ENCODE assay signal across 12 cellular contexts in the genomic region with DNA sequence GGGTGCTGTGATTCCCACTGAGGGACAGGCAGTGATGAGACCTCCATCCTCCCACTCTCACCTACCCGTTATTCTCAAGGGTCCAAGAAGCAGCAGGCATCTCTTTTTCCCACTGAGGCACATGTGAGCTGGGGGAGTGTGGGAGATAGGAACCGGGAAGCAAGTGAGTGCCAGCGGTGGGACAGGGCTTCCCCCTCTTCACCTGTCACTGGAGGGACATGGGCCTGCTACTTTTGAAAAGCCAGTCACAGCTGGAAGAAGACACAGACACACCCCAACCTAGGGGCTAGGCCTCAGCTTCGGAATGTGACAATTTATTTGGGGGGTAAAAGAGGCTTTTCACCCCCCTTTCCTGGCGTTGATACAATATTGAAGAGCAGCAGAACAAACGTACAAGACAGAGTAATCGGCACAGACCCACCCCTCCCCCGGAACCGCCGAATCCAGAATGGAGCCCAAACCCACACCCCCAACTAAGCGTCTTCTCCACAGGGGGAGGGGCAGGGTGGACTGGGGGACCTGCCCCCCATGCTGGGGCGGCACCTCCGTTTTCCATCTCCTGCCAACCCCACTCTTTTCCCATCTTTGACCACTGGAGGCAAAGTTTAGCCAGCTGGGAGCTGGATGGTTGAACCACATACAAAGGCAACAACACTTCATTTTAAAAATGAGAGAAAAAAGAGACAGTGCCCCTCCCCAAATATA. TPM values are rescaled to one million over a fixed set of nuclear protein-coding genes. Genes with fewer than 3 reads are reported as not detected.
A peak's percentile ranks its signal among the peaks of the same experiment; 100 is the strongest.
DNase-seq lines count a peak whose midpoint lies in the region; ATAC-seq, FAIRE-seq and TF ChIP-seq lines count a peak whose summit lies in the region.
"Had no signal": no experiment of that assay in that cellular context is flagged by ENCODE, and none has a peak within 500 bp of the region (broad histone marks: within the 10 kb centered on the region; RNA-seq: fewer than 3 reads in every experiment).

No MANE protein-coding gene starts in this region.

- H3K27ac Mint-ChIP-seq in activated naive CD4-positive, alpha-beta T cell treated with anti-CD3 and anti-CD28 coated beads for 36 hours: no peak overlapping the region
- H3K27ac Mint-ChIP-seq: activated naive CD8-positive, alpha-beta T cell treated with anti-CD3 and anti-CD28 coated beads, Interleukin-2, amount 10 ng/mL, durations not matched to agents 7 days and 5 days had no signal

- H3K9ac ChIP-seq in BLaER1 treated with 17β-estradiol and CSF1 and Interleukin-3, amounts not matched to agents 10 nM and 100 nM: no peak overlapping the region

- FAIRE-seq in A204.1 (lab: Jason Lieb, UNC): peak; percentile 80
- FAIRE-seq: RCC 7860 had no signal

- H4K20me1 ChIP-seq in BLaER1 treated with 17β-estradiol and CSF1 and Interleukin-3, amounts not matched to agents 10 nM and 100 nM: peaks cover 58 to 72% (median 61%) of the 10 kb centered on the region in 11 experiments

- no peaks in the 10 kb centered on the region for H3K36me3 Mint-ChIP-seq in activated naive CD4-positive, alpha-beta T cell treated with anti-CD3 and anti-CD28 coated beads for 36 hours (ENCODE audit: low read depth)
- H3K36me3 Mint-ChIP-seq: activated naive CD8-positive, alpha-beta T cell treated with anti-CD3 and anti-CD28 coated beads, Interleukin-2, amount 10 ng/mL, durations not matched to agents 7 days and 5 days had no signal

- H3K4me1 Mint-ChIP-seq in activated naive CD4-positive, alpha-beta T cell treated with anti-CD3 and anti-CD28 coated beads for 36 hours (ENCODE audit: low read depth): peaks cover 4% of the 10 kb centered on the region

- no peak for ATAC-seq in GM19463 (IDR thresholded peaks at IDR 0.05; ENCODE audit: unreplicated experiment)
- no peak for ATAC-seq in left colon
- ATAC-seq in GM19397 (IDR thresholded peaks at IDR 0.05; ENCODE audit: unreplicated experiment): no peak

- peaks cover 20 to 35% (median 28%) of the 10 kb centered on the region in 11 experiments; a peak in 21 of 22 replicates for H3K36me3 ChIP-seq in BLaER1 treated with 17β-estradiol and CSF1 and Interleukin-3, amounts not matched to agents 10 nM and 100 nM

- H3K27me3 Mint-ChIP-seq in activated naive CD4-positive, alpha-beta T cell treated with anti-CD3 and anti-CD28 coated beads for 36 hours (ENCODE audit: low read depth): no peaks in the 10 kb centered on the region
- H3K27me3 Mint-ChIP-seq: activated naive CD8-positive, alpha-beta T cell treated with anti-CD3 and anti-CD28 coated beads, Interleukin-2, amount 10 ng/mL, durations not matched to agents 7 days and 5 days had no signal

- H3K9me3 Mint-ChIP-seq in activated naive CD4-positive, alpha-beta T cell treated with anti-CD3 and anti-CD28 coated beads for 36 hours: no peaks in the 10 kb centered on the region
- H3K9me3 Mint-ChIP-seq: activated naive CD8-positive, alpha-beta T cell treated with anti-CD3 and anti-CD28 coated beads, Interleukin-2, amount 10 ng/mL, durations not matched to agents 7 days and 5 days had no signal

- peak; percentile 25 for DNase-seq in fibroblast of mammary gland (ENCODE audit: low read depth)
- no peak for DNase-seq in activated naive CD4-positive, alpha-beta T cell treated with anti-CD3 and anti-CD28 coated beads for 36 hours
- DNase-seq in left colon: no peak
- DNase-seq: dermis blood vessel endothelial cell, kidney glomerular epithelial cell had no signal

- no peaks in the 10 kb centered on the region for H3K9me3 ChIP-seq in BLaER1 treated with 17β-estradiol and CSF1 and Interleukin-3, amounts not matched to agents 10 nM and 100 nM (replicated peaks in 1 of 11)

- H3K4me3 ChIP-seq in BLaER1 treated with 17β-estradiol and CSF1 and Interleukin-3, amounts not matched to agents 10 nM and 100 nM: no peak overlapping the region
- no peak overlapping the region for H3K4me3 ChIP-seq in fibroblast of mammary gland (ENCODE audit: control insufficient read depth, low read depth, low read length)

- peaks cover 45 to 62% (median 56%) of the 10 kb centered on the region in 10 experiments for H3K4me1 ChIP-seq in BLaER1 treated with 17β-estradiol and CSF1 and Interleukin-3, amounts not matched to agents 10 nM and 100 nM

- TF ChIP-seq CTCF in fibroblast of mammary gland (conservative IDR thresholded peaks at IDR 0.05; ENCODE audit: control insufficient read depth, insufficient read depth, low read depth, low read length): peak; percentile 31

- no peak overlapping the region for H3K4me3 Mint-ChIP-seq in activated naive CD4-positive, alpha-beta T cell treated with anti-CD3 and anti-CD28 coated beads for 36 hours
- H3K4me3 Mint-ChIP-seq: activated naive CD8-positive, alpha-beta T cell treated with anti-CD3 and anti-CD28 coated beads, Interleukin-2, amount 10 ng/mL, durations not matched to agents 7 days and 5 days had no signal

- peak overlapping the region in 6 of 11 experiments; percentile 3 to 55 (median 30); a peak in 7 of 22 replicates for H3K4me2 ChIP-seq in BLaER1 treated with 17β-estradiol and CSF1 and Interleukin-3, amounts not matched to agents 10 nM and 100 nM

- H3K27ac ChIP-seq in BLaER1 treated with 17β-estradiol and CSF1 and Interleukin-3, amounts not matched to agents 10 nM and 100 nM: no peak overlapping the region

- intact Hi-C loops in activated naive CD4-positive, alpha-beta T cell treated with anti-CD3 and anti-CD28 coated beads for 36 hours (cut with micrococcal nuclease): no loop called here
- intact Hi-C loops in left colon (cut with DNase I, micrococcal nuclease): no loop called here

- CTCF ChIA-PET in activated naive CD4-positive, alpha-beta T cell treated with anti-CD3 and anti-CD28 coated beads for 36 hours (lab: Charles Lee): interaction anchor here (0.6 to 1.4 kb wide), 2 partner anchors 9 to 237 kb away, joined by 3 to 6 read pairs; no protein-coding TSS in a partner anchor

- H3K27me3 ChIP-seq in BLaER1 treated with 17β-estradiol and CSF1 and Interleukin-3, amounts not matched to agents 10 nM and 100 nM: no peaks in the 10 kb centered on the region

TF ChIP-seq in PFSK-1, 5 proteins besides CTCF, POLR2A, EP300 and RAD21:
- TF ChIP-seq POLR2AphosphoS5 (IDR thresholded peaks at IDR 0.05; ENCODE audit: low read depth, low read length) (peak; percentile 17; the same call in 1 of the 2 replicates), SIN3A (IDR thresholded peaks at IDR 0.05; ENCODE audit: borderline replicate concordance, insufficient read depth, low read length) (no peak), REST (IDR thresholded peaks at IDR 0.05; ENCODE audit: insufficient read depth in 1 of 2, low read depth in 2 of 2, low read length in 2 of 2) (no peak)

RNA-seq across cellular contexts. Expression of gene CBX6, which starts 10.7 kb away (rescaled TPM):
- 23.7 TPM for polyA plus RNA-seq in PFSK-1 (2012; ENCODE audit: insufficient read length, low read depth)
- total RNA-seq in activated naive CD4-positive, alpha-beta T cell treated with anti-CD3 and anti-CD28 coated beads for 36 hours: 10 to 100 TPM; 91.4 to 93.5 TPM
- total RNA-seq in left colon: 10 to 100 TPM in 1 of 2 donors, 1 to 10 TPM in 1; 6.8 to 28.4 TPM

RNA-seq across cellular contexts. Expression of gene NPTXR, which starts 17.5 kb away (rescaled TPM):
- polyA plus RNA-seq in PFSK-1 (2012; ENCODE audit: insufficient read length, low read depth): 10.5 TPM
- 1 to 10 TPM; 1.4 to 1.5 TPM for total RNA-seq in activated naive CD4-positive, alpha-beta T cell treated with anti-CD3 and anti-CD28 coated beads for 36 hours
- 1 to 10 TPM in 1 of 2 donors, under 1 TPM in 1; 0.46 to 2.5 TPM for total RNA-seq in left colon
